In genomic region chr17:8382052-8382879, GRCh38 we compare ENCODE assay signal across 8 cellular contexts. TPM values are rescaled to one million over a fixed set of nuclear protein-coding genes. Genes with fewer than 3 reads are reported as not detected.
DNase-seq lines count a peak whose midpoint lies in the region; ATAC-seq and TF ChIP-seq lines count a peak whose summit lies in the region.

No MANE protein-coding gene starts in this region.

- TF ChIP-seq EP300 in sigmoid colon (IDR thresholded peaks at IDR 0.05) = no peak

- DNase-seq in HAP-1 (ENCODE audit: low spot score in 2 of 2) (no peak), SJCRH30 (no peak), fibroblast of peridontal ligament (ENCODE audit: extremely low read depth) (peak; percentile 37), sigmoid colon (no peak), HuH-7.5 (ENCODE audit: low spot score) (no peak), SKM-1 (lab: John Stamatoyannopoulos, UW; ENCODE audit: unreplicated experiment) (no peak), germinal center (ENCODE audit: low spot score) (no peak)

- H3K27me3 ChIP-seq in HAP-1 (ENCODE audit: low read depth) = no peaks in the 10 kb centered on the region
- no peaks in the 10 kb centered on the region for H3K27me3 ChIP-seq in SJCRH30
- no peaks in the 10 kb centered on the region for H3K27me3 ChIP-seq in sigmoid colon

- H3K4me3 ChIP-seq in HAP-1 = peak overlapping the region; percentile 85
- H3K4me3 ChIP-seq in SJCRH30 = peak overlapping the region; percentile 74
- peak overlapping the region; percentile 64 to 84 (median 72) for H3K4me3 ChIP-seq in sigmoid colon

- 7 to 16% methylated on average over 27 of the region's 27 CpGs for WGBS in sigmoid colon, 2 donors

- H3K4me1 ChIP-seq in HAP-1 (peaks cover 22% of the 10 kb centered on the region), SJCRH30 (no peaks in the 10 kb centered on the region), sigmoid colon (peaks cover 0 to 46% (median 34%) of the 10 kb centered on the region in 4 donors)

- no peak for ATAC-seq in HG02798 (IDR thresholded peaks at IDR 0.05; ENCODE audit: poor library complexity, unreplicated experiment)

- no peak for TF ChIP-seq CTCF in sigmoid colon (IDR thresholded peaks at IDR 0.05)

- H3K36me3 ChIP-seq in HAP-1 (replicated peaks) (peaks cover 54% of the 10 kb centered on the region), SJCRH30 (peaks cover 53% of the 10 kb centered on the region), sigmoid colon (peaks cover 8 to 48% (median 37%) of the 10 kb centered on the region in 4 donors)

- H3K9me3 ChIP-seq in HAP-1 = no peaks in the 10 kb centered on the region
- no peaks in the 10 kb centered on the region for H3K9me3 ChIP-seq in SJCRH30 (replicated peaks)
- H3K9me3 ChIP-seq in sigmoid colon = no peaks in the 10 kb centered on the region

- intact Hi-C loops in sigmoid colon (cut with DNase I) = loop anchor here (5.0 kb wide), 2 partner anchors 135 to 860 kb away; partner anchors contain the start of genes CTC1 and PFAS

- no peak for TF ChIP-seq POLR2A in sigmoid colon (IDR thresholded peaks at IDR 0.05)

- in situ Hi-C loops in HAP-1 (cut with MboI; ENCODE audit: low sequenced_read_pairs) = loop anchor here (10.0 kb wide), 1 partner anchor 363 kb away; the partner anchor contains the start of gene CCDC42

- peak overlapping the region; percentile 80 for H3K27ac ChIP-seq in SJCRH30
- peak overlapping the region; percentile 87 to 94 (median 92) for H3K27ac ChIP-seq in sigmoid colon

RNA-seq across cellular contexts. Expression of gene RPL26, which starts 0.7 kb away (rescaled TPM):
- total RNA-seq in SJCRH30 (2014; rRNA removed; shearing (Covaris generic)) = 3,054 and 3,660 TPM in 2 replicates
- 1,000 to 10,000 TPM; 3,681 to 6,264 (median 5,219) TPM for total RNA-seq in sigmoid colon
- polyA plus RNA-seq in sigmoid colon = 1,000 to 10,000 TPM; 3,816 to 6,374 (median 4,477) TPM

RNA-seq across cellular contexts. Expression of gene RNF222, which starts 15.4 kb away (rescaled TPM):
- not detected in 2 replicates for total RNA-seq in SJCRH30 (2014; rRNA removed; shearing (Covaris generic))
- not detected for total RNA-seq in sigmoid colon
- under 1 TPM in 1 of 3 donors, not detected in 2; 0.03 TPM for polyA plus RNA-seq in sigmoid colon

RNA-seq across cellular contexts. Expression of gene ODF4, which starts 42.6 kb away (rescaled TPM):
- total RNA-seq in SJCRH30 (2014; rRNA removed; shearing (Covaris generic)) = not detected in 2 replicates
- not detected for total RNA-seq in sigmoid colon
- polyA plus RNA-seq in sigmoid colon = not detected

RNA-seq across cellular contexts. Expression of gene NDEL1, which starts 53.4 kb away (rescaled TPM):
- total RNA-seq in SJCRH30 (2014; rRNA removed; shearing (Covaris generic)) = 20.5 and 23.0 TPM in 2 replicates
- total RNA-seq in sigmoid colon = 10 to 100 TPM; 34.9 to 56.8 (median 49.4) TPM
- 10 to 100 TPM; 31.3 to 41.4 (median 37.2) TPM for polyA plus RNA-seq in sigmoid colon
